In the genomic region with DNA sequence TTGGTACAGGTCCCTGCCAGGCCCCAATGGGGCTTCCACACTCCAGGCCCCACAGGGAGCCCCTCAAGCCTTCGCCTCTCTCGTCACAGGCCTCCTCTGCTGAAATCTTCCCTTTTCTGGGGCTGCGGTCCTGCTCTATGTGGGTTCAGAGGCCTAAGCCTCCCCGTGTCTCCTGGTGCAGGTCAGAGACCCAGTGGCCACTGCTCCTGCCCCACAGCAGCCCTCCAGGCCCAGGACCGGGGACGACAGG, we compare ENCODE assay signal across 1 cellular context.
TF ChIP-seq lines count a peak whose summit lies in the region.

No MANE protein-coding gene starts in this region.

TF ChIP-seq in endothelial cell of umbilical vein, 7 proteins besides CTCF, POLR2A, EP300 and RAD21:
- TF ChIP-seq EZH2 (IDR thresholded peaks at IDR 0.05; ENCODE audit: borderline replicate concordance, low read depth, low read length, severe bottlenecking) (no peak), POLR2AphosphoS5 (IDR thresholded peaks at IDR 0.05; ENCODE audit: insufficient read depth, low read depth, low read length) (no peak), JUN (IDR thresholded peaks at IDR 0.05; ENCODE audit: borderline replicate concordance, insufficient read depth, insufficient read length, low read depth) (no peak), GATA2 (IDR thresholded peaks at IDR 0.05; ENCODE audit: insufficient read depth, insufficient read length, low read depth, low read length) (no peak), FOS (IDR thresholded peaks at IDR 0.05; ENCODE audit: borderline replicate concordance, insufficient read depth, low read length) (no peak), MYC (IDR thresholded peaks at IDR 0.05; ENCODE audit: low read depth, low read length) (no peak)
- TF ChIP-seq, protein P1, sequence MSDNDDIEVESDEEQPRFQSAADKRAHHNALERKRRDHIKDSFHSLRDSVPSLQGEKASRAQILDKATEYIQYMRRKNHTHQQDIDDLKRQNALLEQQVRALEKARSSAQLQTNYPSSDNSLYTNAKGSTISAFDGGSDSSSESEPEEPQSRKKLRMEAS (IDR thresholded peaks at IDR 0.05; ENCODE audit: insufficient read depth, insufficient read length), result no peak
